Comparison of ENCODE assay signal across 26 cellular contexts in genomic region chr7:20558963-20559716, GRCh38. TPM values are rescaled to one million over a fixed set of nuclear protein-coding genes. Genes with fewer than 3 reads are reported as not detected.
A peak's percentile ranks its signal among the peaks of the same experiment; 100 is the strongest.
DNase-seq lines count a peak whose midpoint lies in the region; ATAC-seq and TF ChIP-seq lines count a peak whose summit lies in the region.
"Had no signal": no experiment of that assay in that cellular context is flagged by ENCODE, and none has a peak within 500 bp of the region (broad histone marks: within the 10 kb centered on the region; RNA-seq: fewer than 3 reads in every experiment).

No MANE protein-coding gene starts in this region.

- peak overlapping the region; percentile 82 for H4K8ac ChIP-seq in neuronal stem cell (ENCODE audit: low read depth, low read length)

- no peak overlapping the region for H3K4me3 ChIP-seq in right atrium auricular region
- H3K4me3 ChIP-seq in SK-N-SH (ENCODE audit: low read depth in 2 of 2, low read length in 1 of 2), result no peak overlapping the region
- no peak overlapping the region for H3K4me3 ChIP-seq in neuronal stem cell (ENCODE audit: low read length in 2 of 2)
- no peak overlapping the region for H3K4me3 ChIP-seq in aorta (ENCODE audit: low read length in 2 of 2)
- H3K4me3 ChIP-seq: Peyer's patch, SJCRH30 had no signal

- DNase-seq in Right ventricle myocardium inferior (ENCODE audit: missing footprints), result peak; percentile 71
- DNase-seq in right atrium auricular region (ENCODE audit: low spot score), result no peak
- peak; percentile 44 for DNase-seq in SK-N-SH
- no peak for DNase-seq in neuronal stem cell (ENCODE audit: low spot score)
- DNase-seq in aorta, result no peak
- DNase-seq: C1 segment of cervical spinal cord; Calu3; CD8-positive, alpha-beta memory T cell; GF-D8; GOT3; Karpas-422; MV-4-11; NCI-H1694; NCI-H2081; NCI-H2171 treated with DMSO at 0.1 percent for 48 hours; NCI-H446; NCI-H748 treated with DMSO at 0.1 percent for 48 hours; Peyer's patch; SJCRH30 had no signal

- H3K14ac ChIP-seq in neuronal stem cell (ENCODE audit: low read length), result peak overlapping the region; percentile 89

- H3K18ac ChIP-seq in neuronal stem cell (ENCODE audit: low read length), result peak overlapping the region; percentile 87

- no peaks in the 10 kb centered on the region for H3K27me3 ChIP-seq in right atrium auricular region
- H3K27me3 ChIP-seq in SK-N-SH (ENCODE audit: insufficient read depth), result no peaks in the 10 kb centered on the region
- H3K27me3 ChIP-seq in neuronal stem cell (ENCODE audit: control insufficient read depth in 3 of 3, insufficient read depth in 3 of 3, low read depth in 1 of 3, low read length in 3 of 3), result no peaks in the 10 kb centered on the region
- no peaks in the 10 kb centered on the region for H3K27me3 ChIP-seq in aorta (ENCODE audit: control insufficient read depth in 1 of 2, insufficient read depth in 2 of 2, low read length in 1 of 2)
- H3K27me3 ChIP-seq: Peyer's patch, SJCRH30 had no signal

- H4K91ac ChIP-seq in neuronal stem cell (ENCODE audit: low read depth, low read length, poor library complexity), result no peak overlapping the region

- H2BK120ac ChIP-seq in neuronal stem cell (ENCODE audit: low read depth, low read length), result peak overlapping the region; percentile 17

- TF ChIP-seq EP300 in SK-N-SH (IDR thresholded peaks at IDR 0.05; ENCODE audit: borderline replicate concordance in 1 of 2, low read depth in 1 of 2, low read length in 1 of 2), result peak in 1 of 2 experiments; percentile 83; a peak in 1 of 4 replicates

- H2BK12ac ChIP-seq in neuronal stem cell (ENCODE audit: low read length), result peak overlapping the region; percentile 41

- no peaks in the 10 kb centered on the region for H3K79me1 ChIP-seq in neuronal stem cell (ENCODE audit: low read depth, low read length)

- intact Hi-C loops in Right ventricle myocardium inferior (cut with DNase I), result no loop called here
- intact Hi-C loops in aorta (cut with DNase I), result no loop called here

- POLR2A ChIA-PET in SK-N-SH (lab: Yijun Ruan, JAX), result interaction anchor here (1.0 kb wide), 2 partner anchors 17 to 229 kb away, joined by 5 read pairs; partner anchors contain the start of gene ITGB8

- no peak overlapping the region for H3K27ac ChIP-seq in right atrium auricular region
- peak overlapping the region in 1 of 2 experiments; percentile 58; a peak in 1 of 4 replicates for H3K27ac ChIP-seq in SK-N-SH (ENCODE audit: low read depth in 2 of 2, low read length in 1 of 2)
- no peak overlapping the region for H3K27ac ChIP-seq in neuronal stem cell (replicated peaks; ENCODE audit: low read length)
- H3K27ac ChIP-seq in aorta (ENCODE audit: low read depth in 1 of 2, low read length in 2 of 2), result no peak overlapping the region
- H3K27ac ChIP-seq: 22Rv1, Peyer's patch, SJCRH30 had no signal

- no peaks in the 10 kb centered on the region for H3K79me2 ChIP-seq in SK-N-SH (ENCODE audit: insufficient read depth)

- H2AFZ ChIP-seq in SK-N-SH (ENCODE audit: low read depth) (no peak overlapping the region), neuronal stem cell (ENCODE audit: low read length) (no peak overlapping the region)

- no peak overlapping the region for H3K9ac ChIP-seq in SK-N-SH
- peak overlapping the region; percentile 77 for H3K9ac ChIP-seq in neuronal stem cell (ENCODE audit: low read depth, low read length, poor library complexity)

- TF ChIP-seq CTCF in right atrium auricular region (IDR thresholded peaks at IDR 0.05) (no peak), SK-N-SH (IDR thresholded peaks at IDR 0.05) (no peak)

- ATAC-seq in Right ventricle myocardium inferior (peak; percentile 28), aorta (ENCODE audit: low FRiP score) (peak; percentile 11), HG02678 (IDR thresholded peaks at IDR 0.05; ENCODE audit: unreplicated experiment) (no peak), HG02938 (IDR thresholded peaks at IDR 0.05; ENCODE audit: unreplicated experiment) (no peak), HG03175 (IDR thresholded peaks at IDR 0.05; ENCODE audit: unreplicated experiment) (no peak)
- ATAC-seq: HCT116 had no signal

- H2BK15ac ChIP-seq in neuronal stem cell (ENCODE audit: low read length), result no peak overlapping the region

- no peaks in the 10 kb centered on the region for H3K4me1 ChIP-seq in right atrium auricular region
- H3K4me1 ChIP-seq in SK-N-SH (ENCODE audit: control insufficient read depth in 1 of 2, insufficient read depth in 2 of 2, low read depth in 1 of 2, low read length in 1 of 2), result peaks cover 0 to 14% of the 10 kb centered on the region in 2 experiments; a peak in 2 of 4 replicates
- peaks cover 3 to 10% of the 10 kb centered on the region in 2 donors for H3K4me1 ChIP-seq in neuronal stem cell (ENCODE audit: control insufficient read depth in 2 of 2, insufficient read depth in 1 of 2, low read depth in 1 of 2, low read length in 2 of 2)
- H3K4me1 ChIP-seq in aorta (ENCODE audit: control insufficient read depth in 1 of 2, insufficient read depth in 2 of 2, low read length in 2 of 2), result no peaks in the 10 kb centered on the region
- H3K4me1 ChIP-seq: Peyer's patch had no signal

- peak overlapping the region; percentile 84 for H3K4ac ChIP-seq in neuronal stem cell (ENCODE audit: low read length)

- TF ChIP-seq RAD21 in SK-N-SH (IDR thresholded peaks at IDR 0.05; ENCODE audit: low read length), result no peak; the same call in 1 of the 2 replicates

- CTCF ChIA-PET in SK-N-SH (lab: Yijun Ruan, JAX), result interaction anchor here (1.2 to 3.5 kb wide), 7 partner anchors 10 to 228 kb away, joined by 3 to 14 read pairs (median 4); partner anchors contain the start of gene ITGB8

- H2AK5ac ChIP-seq in neuronal stem cell (ENCODE audit: low read depth, low read length), result no peak overlapping the region

- H3K4me2 ChIP-seq in SK-N-SH (no peak overlapping the region), neuronal stem cell (ENCODE audit: insufficient read depth, low read length, poor library complexity, severe bottlenecking) (no peak overlapping the region)

- H4K20me1 ChIP-seq in SK-N-SH (ENCODE audit: insufficient read depth), result no peaks in the 10 kb centered on the region

- H3K9me3 ChIP-seq in right atrium auricular region (no peaks in the 10 kb centered on the region), SK-N-SH (no peaks in the 10 kb centered on the region), neuronal stem cell (replicated peaks in 1 of 2; ENCODE audit: control insufficient read depth in 2 of 2, insufficient read depth in 1 of 2, low read depth in 1 of 2, low read length in 2 of 2) (peaks cover 0 to 15% of the 10 kb centered on the region in 2 donors), aorta (ENCODE audit: control insufficient read depth, low read length) (peaks cover 2% of the 10 kb centered on the region)
- H3K9me3 ChIP-seq: Peyer's patch had no signal

- H3K36me3 ChIP-seq in right atrium auricular region (no peaks in the 10 kb centered on the region), SK-N-SH (replicated peaks in 1 of 2; ENCODE audit: control insufficient read depth in 1 of 2, insufficient read depth in 2 of 2, low read length in 1 of 2) (no peaks in the 10 kb centered on the region), neuronal stem cell (replicated peaks in 1 of 2; ENCODE audit: control insufficient read depth in 2 of 2, insufficient read depth in 2 of 2, low read length in 2 of 2) (no peaks in the 10 kb centered on the region), aorta (ENCODE audit: control insufficient read depth in 1 of 2, insufficient read depth in 2 of 2, low read length in 1 of 2) (no peaks in the 10 kb centered on the region)
- H3K36me3 ChIP-seq: Peyer's patch, SJCRH30 had no signal

- no peak overlapping the region for H2BK5ac ChIP-seq in neuronal stem cell (ENCODE audit: low read length)

- 50% methylated on average over 22 of the region's 22 CpGs for WGBS in SK-N-SH (ENCODE audit: low lambda C conversion rate)
- WGBS in neuronal stem cell (ENCODE audit: extremely low coverage in 2 of 2, insufficient read length in 2 of 2, insufficient replicate concordance in 1 of 2), 2 donors, result no CpG with 5 or more reads among the region's 22 CpGs
- WGBS in aorta, 2 donors, result 85 to 86% methylated on average over 22 of the region's 22 CpGs

- H3K9me2 ChIP-seq in SK-N-SH, result no peaks in the 10 kb centered on the region

- H3K23ac ChIP-seq in neuronal stem cell (ENCODE audit: low read depth, low read length, poor library complexity), result peak overlapping the region; percentile 96

- H3F3A ChIP-seq in SK-N-SH (replicated peaks; ENCODE audit: insufficient read depth), result no peaks in the 10 kb centered on the region

TF ChIP-seq in SK-N-SH, 30 proteins besides CTCF, POLR2A, EP300 and RAD21 (continues in another document):
- TF ChIP-seq PBX3 (IDR thresholded peaks at IDR 0.05), result no peak

RNA-seq across cellular contexts. Expression of gene ABCB5, which starts 56.3 kb away (rescaled TPM):
- total RNA-seq in Right ventricle myocardium inferior (not detected), right atrium auricular region (not detected), aorta (under 1 TPM in 1 of 2 donors, not detected in 1; 0.75 TPM)
- polyA plus RNA-seq in SK-N-SH (2012; rRNA removed) (not detected in 2 replicates), aorta (not detected)
- polyA plus RNA-seq in SK-N-SH (2012; cell fraction: cytosol; rRNA removed), result not detected in 2 replicates
- polyA plus RNA-seq in SK-N-SH (2012; cell fraction: nucleus; rRNA removed), result not detected in 2 replicates
- not detected for polyA plus RNA-seq in neuronal stem cell (2013, experiment 1 of 2)
- not detected for polyA plus RNA-seq in neuronal stem cell (2013, experiment 2 of 2)
- total RNA-seq: CD8-positive, alpha-beta memory T cell; M059J had no signal
- polyA plus RNA-seq: CD8-positive, alpha-beta memory T cell; IgD-negative memory B cell had no signal

Comparison
In these comparisons a context has a peak if more than half of its experiments do, and no peak if none do; other contexts are left out.
1. DNase-seq: peak in Right ventricle myocardium inferior (single experiment) and SK-N-SH (single experiment); none in right atrium auricular region (single experiment), neuronal stem cell (single experiment) and aorta (0 of 2).
2. ATAC-seq: peak in Right ventricle myocardium inferior (single experiment) and aorta (single experiment); none in HG02678 (single experiment), HG02938 (single experiment) and HG03175 (single experiment).